Comparison of ENCODE assay signal across 8 cellular contexts in genomic region chr6:2245103-2245953, GRCh38. TPM values are rescaled to one million over a fixed set of nuclear protein-coding genes. Genes with fewer than 3 reads are reported as not detected.
DNase-seq lines count a peak whose midpoint lies in the region; ATAC-seq and TF ChIP-seq lines count a peak whose summit lies in the region.

TSS of gene GMDS (minus strand) at chr6:2245605.

- ATAC-seq in GM19328 (IDR thresholded peaks at IDR 0.05; ENCODE audit: unreplicated experiment) = peak; percentile 91
- ATAC-seq in HG03460 (IDR thresholded peaks at IDR 0.05; ENCODE audit: unreplicated experiment) = peak; percentile 92
- ATAC-seq in activated CD8-positive, alpha-beta T cell treated with anti-CD3 and anti-CD28 coated beads for 36 hours = peak; percentile 94
- ATAC-seq in lower lobe of right lung = peak; percentile 99

- peaks cover 2 to 13% of the 10 kb centered on the region in 2 donors for H3K36me3 ChIP-seq in duodenal mucosa (ENCODE audit: control insufficient read depth in 1 of 2, insufficient read depth in 2 of 2, low read length in 2 of 2)
- peaks cover 15% of the 10 kb centered on the region for H3K36me3 ChIP-seq in lower lobe of right lung

- H3K9ac ChIP-seq in duodenal mucosa (ENCODE audit: low read depth in 1 of 2, low read length in 2 of 2) = peak within 1 kb of the TSS; percentile 93 to 96

- TF ChIP-seq CTCF in CD14-positive monocyte (IDR thresholded peaks at IDR 0.05) (no peak), lower lobe of right lung (IDR thresholded peaks at IDR 0.05) (no peak)
- TF ChIP-seq CTCF in activated CD8-positive, alpha-beta T cell treated with anti-CD3 and anti-CD28 coated beads for 36 hours (IDR thresholded peaks at IDR 0.05) = no peak

- peaks cover 0 to 4% (median 0%) of the 10 kb centered on the region in 7 donors for H3K9me3 Mint-ChIP-seq in CD14-positive monocyte
- no peaks in the 10 kb centered on the region for H3K9me3 Mint-ChIP-seq in activated CD8-positive, alpha-beta T cell treated with anti-CD3 and anti-CD28 coated beads for 36 hours

- H3K4me3 Mint-ChIP-seq in CD14-positive monocyte = peak within 1 kb of the TSS; percentile 89 to 95
- H3K4me3 Mint-ChIP-seq in activated CD8-positive, alpha-beta T cell treated with anti-CD3 and anti-CD28 coated beads for 36 hours = peak within 1 kb of the TSS; percentile 94

- H3K36me3 Mint-ChIP-seq in CD14-positive monocyte = peaks cover 6 to 9% of the 10 kb centered on the region in 2 donors
- H3K36me3 Mint-ChIP-seq in activated CD8-positive, alpha-beta T cell treated with anti-CD3 and anti-CD28 coated beads for 36 hours (ENCODE audit: low read depth) = peaks cover 26% of the 10 kb centered on the region

- H3K27me3 Mint-ChIP-seq in CD14-positive monocyte (ENCODE audit: low read depth in 3 of 3) = peaks cover 3 to 6% (median 3%) of the 10 kb centered on the region in 3 donors
- no peaks in the 10 kb centered on the region for H3K27me3 Mint-ChIP-seq in activated CD8-positive, alpha-beta T cell treated with anti-CD3 and anti-CD28 coated beads for 36 hours

- intact Hi-C loops in CD14-positive monocyte (cut with micrococcal nuclease) = loop anchor here (10.0 kb wide), 4 partner anchors 299 to 631 kb away; partner anchors contain the start of gene WRNIP1 (in 1 of the 2)
- intact Hi-C loops in activated CD8-positive, alpha-beta T cell treated with anti-CD3 and anti-CD28 coated beads for 36 hours (cut with micrococcal nuclease) = no loop called here
- intact Hi-C loops in lower lobe of right lung (cut with DNase I) = no loop called here

- CTCF ChIA-PET in activated CD8-positive, alpha-beta T cell treated with anti-CD3 and anti-CD28 coated beads for 36 hours (lab: Charles Lee) = interaction anchor here (1.0 kb wide), 1 partner anchor 109 kb away, joined by 3 read pairs; no protein-coding TSS in a partner anchor

- POLR2A ChIA-PET in activated CD8-positive, alpha-beta T cell treated with anti-CD3 and anti-CD28 coated beads for 36 hours (lab: Charles Lee) = no interaction called here

- DNase-seq in CD14-positive monocyte (ENCODE audit: low spot score) (peak; percentile 80), NCI-H82 (lab: John Stamatoyannopoulos, UW) (peak; percentile 94), lower lobe of right lung (peak; percentile 92)
- peak; percentile 81 for DNase-seq in activated CD8-positive, alpha-beta T cell treated with anti-CD3 and anti-CD28 coated beads for 36 hours
- DNase-seq in stimulated activated CD4-positive, alpha-beta T cell treated with anti-CD3 and anti-CD28 coated beads, TNF-alpha, amount 100 ng/mL, for 1 hour (ENCODE audit: low read depth in 3 of 3, low spot score in 1 of 3) = peak; percentile 43 to 76 (median 65)

- H3K27ac ChIP-seq in duodenal mucosa (ENCODE audit: low read depth, low read length) (peak within 1 kb of the TSS; percentile 92), lower lobe of right lung (peak within 1 kb of the TSS; percentile 91)

- H3K27me3 ChIP-seq in duodenal mucosa (ENCODE audit: control insufficient read depth in 1 of 2, insufficient read depth in 2 of 2, low read length in 2 of 2) (no peaks in the 10 kb centered on the region), lower lobe of right lung (ENCODE audit: low read depth) (no peaks in the 10 kb centered on the region)

- H3K4me1 ChIP-seq in duodenal mucosa (ENCODE audit: control insufficient read depth in 1 of 2, insufficient read depth in 2 of 2, low read length in 2 of 2) (peaks cover 34 to 35% of the 10 kb centered on the region in 2 donors), lower lobe of right lung (peaks cover 22% of the 10 kb centered on the region)

- H3K4me3 ChIP-seq in duodenal mucosa (ENCODE audit: low read depth in 1 of 2, low read length in 2 of 2) (peak within 1 kb of the TSS; percentile 87 to 96), lower lobe of right lung (peak within 1 kb of the TSS; percentile 96)

- peaks cover 42% of the 10 kb centered on the region for H3K4me1 Mint-ChIP-seq in CD14-positive monocyte
- peaks cover 60% of the 10 kb centered on the region for H3K4me1 Mint-ChIP-seq in activated CD8-positive, alpha-beta T cell treated with anti-CD3 and anti-CD28 coated beads for 36 hours (ENCODE audit: low read depth)

- H3K9me3 ChIP-seq in duodenal mucosa (ENCODE audit: control insufficient read depth in 1 of 2, low read length in 2 of 2) (no peaks in the 10 kb centered on the region), lower lobe of right lung (no peaks in the 10 kb centered on the region)

- H3K27ac Mint-ChIP-seq in CD14-positive monocyte = peak within 1 kb of the TSS; percentile 96 to 99 (median 97)
- H3K27ac Mint-ChIP-seq in activated CD8-positive, alpha-beta T cell treated with anti-CD3 and anti-CD28 coated beads for 36 hours = peak within 1 kb of the TSS; percentile 97

RNA-seq across cellular contexts. Expression of gene GMDS, which starts in this region (rescaled TPM):
- 10 to 100 TPM; 17.6 to 19.9 TPM for polyA plus RNA-seq in CD14-positive monocyte
- 10 to 100 TPM; 36.6 to 42.8 TPM for total RNA-seq in activated CD8-positive, alpha-beta T cell treated with anti-CD3 and anti-CD28 coated beads for 36 hours
- 12.7 TPM for total RNA-seq in lower lobe of right lung

Comparison
In these comparisons a context has a peak if more than half of its experiments do, and no peak if none do; other contexts are left out.
1. Peak in every context shown above with its lines: DNase-seq, ATAC-seq, H3K4me3 ChIP-seq and H3K27ac ChIP-seq.
2. intact Hi-C loops: an anchor here in CD14-positive monocyte (10.0 kb wide); none called in activated CD8-positive, alpha-beta T cell treated with anti-CD3 and anti-CD28 coated beads for 36 hours and lower lobe of right lung.